13 cellular contexts compared by ENCODE assay signal in genomic region chr16:85381738-85382592, GRCh38.
DNase-seq lines count a peak whose midpoint lies in the region; ATAC-seq and TF ChIP-seq lines count a peak whose summit lies in the region.
"Had no signal": no experiment of that assay in that cellular context is flagged by ENCODE, and none has a peak within 500 bp of the region (broad histone marks: within the 10 kb centered on the region; RNA-seq: fewer than 3 reads in every experiment).

No MANE protein-coding gene starts in this region.

- no peak overlapping the region for H3K27ac Mint-ChIP-seq in activated CD4-positive, alpha-beta memory T cell treated with anti-CD3 and anti-CD28 coated beads, Interleukin-2, amount 10 ng/mL, durations not matched to agents 7 days and 5 days
- no peak overlapping the region for H3K27ac Mint-ChIP-seq in CD8-positive, alpha-beta T cell
- H3K27ac Mint-ChIP-seq: activated B cell treated with CpG ODN at 0.5 μM for 24 hours had no signal

- DNase-seq in BE2C (peak; percentile 98), NB4 (ENCODE audit: low read depth) (peak; percentile 97), astrocyte of the spinal cord (ENCODE audit: low read depth, low spot score) (peak; percentile 65), left kidney (ENCODE audit: low read depth, low spot score) (peak; percentile 86), DMS79 treated with DMSO at 0.1 percent for 48 hours (lab: John Stamatoyannopoulos, UW) (no peak)
- no peak for DNase-seq in activated CD4-positive, alpha-beta memory T cell treated with anti-CD3 and anti-CD28 coated beads, Interleukin-2, amount 10 ng/mL, durations not matched to agents 7 days and 5 days
- DNase-seq in CD8-positive, alpha-beta T cell, result no peak
- DNase-seq: activated B cell treated with CpG ODN at 0.5 μM for 24 hours; activated T-cell treated with anti-CD3 and anti-CD28 coated beads, Interleukin-2, amount 50 U/mL, for 1 hour; left colon had no signal

- TF ChIP-seq CTCF in BE2C (IDR thresholded peaks at IDR 0.05; ENCODE audit: low read depth, low read length) (no peak), NB4 (IDR thresholded peaks at IDR 0.05; ENCODE audit: low read depth, low read length) (no peak), astrocyte of the spinal cord (IDR thresholded peaks at IDR 0.05; ENCODE audit: low read depth, low read length) (no peak)
- no peak for TF ChIP-seq CTCF in CD8-positive, alpha-beta T cell (IDR thresholded peaks at IDR 0.05)

- H3K4me3 Mint-ChIP-seq in activated CD4-positive, alpha-beta memory T cell treated with anti-CD3 and anti-CD28 coated beads, Interleukin-2, amount 10 ng/mL, durations not matched to agents 7 days and 5 days, result no peak overlapping the region
- H3K4me3 Mint-ChIP-seq in CD8-positive, alpha-beta T cell, result no peak overlapping the region
- H3K4me3 Mint-ChIP-seq: activated B cell treated with CpG ODN at 0.5 μM for 24 hours had no signal

- no peaks in the 10 kb centered on the region for H3K9me3 ChIP-seq in BE2C
- H3K9me3 ChIP-seq in CD8-positive, alpha-beta T cell (ENCODE audit: low read length), result no peaks in the 10 kb centered on the region
- H3K9me3 ChIP-seq: ascending aorta, suprapubic skin had no signal

- in situ Hi-C loops in astrocyte of the spinal cord (cut with HindIII; ENCODE audit: low sequenced_read_pairs), result no loop called here

- ATAC-seq in GM21619 (IDR thresholded peaks at IDR 0.05; ENCODE audit: unreplicated experiment), result no peak
- no peak for ATAC-seq in CD8-positive, alpha-beta T cell
- ATAC-seq: left colon had no signal

- H3K27me3 ChIP-seq in BE2C, result no peaks in the 10 kb centered on the region
- H3K27me3 ChIP-seq in CD8-positive, alpha-beta T cell (ENCODE audit: insufficient read depth, low read length), result no peaks in the 10 kb centered on the region
- H3K27me3 ChIP-seq: ascending aorta, suprapubic skin had no signal

- TF ChIP-seq POLR2A in NB4 (IDR thresholded peaks at IDR 0.05; ENCODE audit: extremely low read depth, insufficient read length), result no peak

- H3K4me3 ChIP-seq in BE2C (ENCODE audit: low read depth, low read length), result no peak overlapping the region
- no peak overlapping the region for H3K4me3 ChIP-seq in NB4 (ENCODE audit: low read depth, low read length)
- no peak overlapping the region for H3K4me3 ChIP-seq in astrocyte of the spinal cord (ENCODE audit: low read depth, low read length)
- no peak overlapping the region for H3K4me3 ChIP-seq in CD8-positive, alpha-beta T cell (ENCODE audit: low read depth, low read length)
- H3K4me3 ChIP-seq: ascending aorta, suprapubic skin had no signal

- CTCF ChIA-PET in activated CD4-positive, alpha-beta memory T cell treated with anti-CD3 and anti-CD28 coated beads, Interleukin-2, amount 10 ng/mL, durations not matched to agents 7 days and 5 days (lab: Charles Lee), result no interaction called here
- CTCF ChIA-PET in CD8-positive, alpha-beta T cell (lab: Charles Lee), result no interaction called here

- intact Hi-C loops in CD8-positive, alpha-beta T cell (cut with DNase I, micrococcal nuclease), result no loop called here

- peaks cover 8% of the 10 kb centered on the region for H3K9me3 Mint-ChIP-seq in activated CD4-positive, alpha-beta memory T cell treated with anti-CD3 and anti-CD28 coated beads, Interleukin-2, amount 10 ng/mL, durations not matched to agents 7 days and 5 days
- no peaks in the 10 kb centered on the region for H3K9me3 Mint-ChIP-seq in CD8-positive, alpha-beta T cell

- no peak overlapping the region for H3K27ac ChIP-seq in CD8-positive, alpha-beta T cell (ENCODE audit: low read depth, low read length)
- H3K27ac ChIP-seq: suprapubic skin had no signal

- no peaks in the 10 kb centered on the region for H3K36me3 Mint-ChIP-seq in activated CD4-positive, alpha-beta memory T cell treated with anti-CD3 and anti-CD28 coated beads, Interleukin-2, amount 10 ng/mL, durations not matched to agents 7 days and 5 days (ENCODE audit: low read depth)
- no peaks in the 10 kb centered on the region for H3K36me3 Mint-ChIP-seq in CD8-positive, alpha-beta T cell

- no peaks in the 10 kb centered on the region for H3K4me1 Mint-ChIP-seq in activated CD4-positive, alpha-beta memory T cell treated with anti-CD3 and anti-CD28 coated beads, Interleukin-2, amount 10 ng/mL, durations not matched to agents 7 days and 5 days
- no peaks in the 10 kb centered on the region for H3K4me1 Mint-ChIP-seq in CD8-positive, alpha-beta T cell (ENCODE audit: low read depth)
- H3K4me1 Mint-ChIP-seq: activated B cell treated with CpG ODN at 0.5 μM for 24 hours had no signal

- POLR2A ChIA-PET in activated CD4-positive, alpha-beta memory T cell treated with anti-CD3 and anti-CD28 coated beads, Interleukin-2, amount 10 ng/mL, durations not matched to agents 7 days and 5 days (lab: Charles Lee), result no interaction called here
- POLR2A ChIA-PET in CD8-positive, alpha-beta T cell (lab: Charles Lee), result no interaction called here

- peaks cover 78% of the 10 kb centered on the region for H3K4me1 ChIP-seq in BE2C
- no peaks in the 10 kb centered on the region for H3K4me1 ChIP-seq in CD8-positive, alpha-beta T cell (ENCODE audit: insufficient read depth, low read length)

- H3K36me3 ChIP-seq in BE2C, result no peaks in the 10 kb centered on the region
- H3K36me3 ChIP-seq in CD8-positive, alpha-beta T cell (ENCODE audit: insufficient read depth, low read length), result no peaks in the 10 kb centered on the region
- H3K36me3 ChIP-seq: ascending aorta, suprapubic skin had no signal

- peaks cover 6% of the 10 kb centered on the region for H3K27me3 Mint-ChIP-seq in activated CD4-positive, alpha-beta memory T cell treated with anti-CD3 and anti-CD28 coated beads, Interleukin-2, amount 10 ng/mL, durations not matched to agents 7 days and 5 days
- peaks cover 10% of the 10 kb centered on the region for H3K27me3 Mint-ChIP-seq in CD8-positive, alpha-beta T cell (ENCODE audit: low read depth)

Comparison
In these comparisons a context has a peak if more than half of its experiments do, and no peak if none do; other contexts are left out.
1. DNase-seq: peak in BE2C (single experiment), NB4 (single experiment), astrocyte of the spinal cord (single experiment) and left kidney (single experiment); none in activated CD4-positive, alpha-beta memory T cell treated with anti-CD3 and anti-CD28 coated beads, Interleukin-2, amount 10 ng/mL, durations not matched to agents 7 days and 5 days (single experiment), DMS79 treated with DMSO at 0.1 percent for 48 hours (single experiment) and CD8-positive, alpha-beta T cell (0 of 7).